ENCODE assay signal across 8 cellular contexts in the genomic region with DNA sequence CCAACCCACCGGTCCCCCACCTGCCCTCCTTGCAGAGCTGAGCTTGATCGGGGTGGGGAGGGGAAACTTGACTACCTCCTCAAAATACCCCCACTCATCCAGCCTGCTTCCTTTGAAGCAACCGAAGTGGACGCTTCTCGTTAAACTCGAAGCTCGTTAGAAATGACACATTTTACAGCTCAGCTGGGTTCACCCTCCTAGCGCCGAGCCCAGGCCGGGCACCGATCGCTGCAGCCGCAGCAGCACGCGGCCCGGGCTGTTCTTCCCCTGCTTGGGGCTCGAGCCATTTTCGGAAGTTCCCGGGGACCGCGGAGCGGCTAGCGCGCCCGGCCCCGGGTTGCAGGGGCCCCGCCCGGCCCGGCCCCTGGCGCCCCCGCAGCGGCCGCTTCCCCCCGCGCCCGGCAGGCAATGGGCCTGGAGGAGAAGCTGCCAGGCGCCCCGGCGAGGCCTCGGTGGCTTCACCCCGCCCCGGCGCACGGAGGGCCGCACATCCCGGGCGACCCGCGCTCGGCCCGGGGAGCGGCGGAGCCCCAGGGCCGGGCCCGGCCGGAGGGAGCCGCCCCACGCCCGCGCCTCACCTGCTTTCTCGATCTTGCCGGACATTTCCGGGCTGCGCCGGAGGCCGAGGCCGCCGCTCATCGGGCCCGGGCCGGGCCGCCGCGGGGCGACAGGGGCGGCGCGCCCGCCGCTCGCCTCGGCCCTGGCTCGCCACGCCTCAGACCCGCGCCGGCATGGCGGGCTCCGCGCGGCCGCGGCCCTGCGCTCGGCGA. TPM values are rescaled to one million over a fixed set of nuclear protein-coding genes. Genes with fewer than 3 reads are reported as not detected.
DNase-seq lines count a peak whose midpoint lies in the region; ATAC-seq and TF ChIP-seq lines count a peak whose summit lies in the region.

No MANE protein-coding gene starts in this region.

- H3K4me3 ChIP-seq in stomach smooth muscle (ENCODE audit: low read length in 2 of 2): peak overlapping the region; percentile 73 to 82

- H3K4me3 Mint-ChIP-seq in activated B cell treated with CpG ODN at 0.5 μM for 24 hours (peak overlapping the region; percentile 93), memory B cell (peak overlapping the region; percentile 95)

- DNase-seq in stimulated activated CD4-positive, alpha-beta T cell treated with anti-CD3 and anti-CD28 coated beads, Interleukin-12 subunit alpha, Interleukin-12 subunit beta, amount 100 ng/mL, for 4 hours: peak; percentile 43
- DNase-seq in stimulated activated CD4-positive, alpha-beta T cell treated with anti-CD3 and anti-CD28 coated beads, Interleukin-2, amount 100 ng/mL, for 48 hours: no peak
- DNase-seq in activated B cell treated with CpG ODN at 0.5 μM for 24 hours (peak; percentile 66), ecto neural progenitor cell (ENCODE audit: low spot score) (peak; percentile 65), memory B cell (ENCODE audit: low spot score in 2 of 2) (peak; percentile 58 to 64), SHP77 (lab: John Stamatoyannopoulos, UW) (no peak)

- POLR2A ChIA-PET in activated B cell treated with CpG ODN at 0.5 μM for 24 hours (lab: Charles Lee): interaction anchor here (0.9 to 24.2 kb wide), 12 partner anchors 10 to 148 kb away, joined by 3 to 683 read pairs (median 10); no protein-coding TSS in a partner anchor

- peaks cover 27% of the 10 kb centered on the region for H3K4me1 ChIP-seq in stomach smooth muscle (ENCODE audit: control insufficient read depth, insufficient read depth, low read length)

- H3K27ac ChIP-seq in stomach smooth muscle (ENCODE audit: low read length): no peak overlapping the region

- H3K9me3 Mint-ChIP-seq in activated B cell treated with CpG ODN at 0.5 μM for 24 hours (no peaks in the 10 kb centered on the region), memory B cell (no peaks in the 10 kb centered on the region)

- H3K36me3 Mint-ChIP-seq in activated B cell treated with CpG ODN at 0.5 μM for 24 hours (ENCODE audit: low read depth): peaks cover 40% of the 10 kb centered on the region
- peaks cover 6% of the 10 kb centered on the region for H3K36me3 Mint-ChIP-seq in memory B cell

- H3K4me1 Mint-ChIP-seq in activated B cell treated with CpG ODN at 0.5 μM for 24 hours (peaks cover 63% of the 10 kb centered on the region), memory B cell (peaks cover 45% of the 10 kb centered on the region)

- H3K27ac Mint-ChIP-seq in activated B cell treated with CpG ODN at 0.5 μM for 24 hours (peak overlapping the region; percentile 78), memory B cell (peak overlapping the region; percentile 91)

- TF ChIP-seq CTCF in activated B cell treated with CpG ODN at 0.5 μM for 24 hours (IDR thresholded peaks at IDR 0.05): no peak

- H3K9ac ChIP-seq in stomach smooth muscle (ENCODE audit: low read length in 2 of 2): peak overlapping the region; percentile 59 to 78

- H3K36me3 ChIP-seq in stomach smooth muscle (ENCODE audit: control insufficient read depth in 2 of 2, insufficient read depth in 2 of 2, low read length in 2 of 2): peaks cover 0 to 2% of the 10 kb centered on the region in 2 donors

- H3K9me3 ChIP-seq in stomach smooth muscle (ENCODE audit: control insufficient read depth in 2 of 2, low read length in 2 of 2): no peaks in the 10 kb centered on the region

- H3K27me3 ChIP-seq in stomach smooth muscle (ENCODE audit: control insufficient read depth in 1 of 2, insufficient read depth in 2 of 2, low read length in 2 of 2): no peaks in the 10 kb centered on the region

- H3K27me3 Mint-ChIP-seq in activated B cell treated with CpG ODN at 0.5 μM for 24 hours: no peaks in the 10 kb centered on the region
- H3K27me3 Mint-ChIP-seq in memory B cell: no peaks in the 10 kb centered on the region

- CTCF ChIA-PET in activated B cell treated with CpG ODN at 0.5 μM for 24 hours (lab: Charles Lee): interaction anchor here (1.0 to 3.2 kb wide), 17 partner anchors 10 to 148 kb away, joined by 3 to 36 read pairs (median 5); no protein-coding TSS in a partner anchor

- ATAC-seq in HG03432 (IDR thresholded peaks at IDR 0.05; ENCODE audit: unreplicated experiment) (peak; percentile 38), activated B cell treated with CpG ODN at 0.5 μM for 24 hours (ENCODE audit: low read depth) (peak; percentile 40), memory B cell (ENCODE audit: low read depth) (peak; percentile 54)

- intact Hi-C loops in activated B cell treated with CpG ODN at 0.5 μM for 24 hours (cut with micrococcal nuclease): loop anchor here (1.0 to 2.0 kb wide), 4 partner anchors 15 to 109 kb away; no protein-coding TSS in a partner anchor

RNA-seq across cellular contexts. Expression of a gene that starts 0.5 kb away (rescaled TPM):
- 278 and 318 TPM in 2 replicates for total RNA-seq in activated B cell treated with CpG ODN at 0.5 μM for 24 hours

Comparison
In these comparisons a context has a peak if more than half of its experiments do, and no peak if none do; other contexts are left out.
1. DNase-seq: peak in stimulated activated CD4-positive, alpha-beta T cell treated with anti-CD3 and anti-CD28 coated beads, Interleukin-12 subunit alpha, Interleukin-12 subunit beta, amount 100 ng/mL, for 4 hours (single experiment), activated B cell treated with CpG ODN at 0.5 μM for 24 hours (single experiment), ecto neural progenitor cell (single experiment) and memory B cell (2 of 2); none in stimulated activated CD4-positive, alpha-beta T cell treated with anti-CD3 and anti-CD28 coated beads, Interleukin-2, amount 100 ng/mL, for 48 hours (0 of 2) and SHP77 (0 of 2).
2. Peak in every context shown above with its lines, with median percentiles within 50 percentile points of each other: ATAC-seq.